In genomic region chr15:101250331-101250730, GRCh38 we compare ENCODE assay signal across 8 cellular contexts. TPM values are rescaled to one million over a fixed set of nuclear protein-coding genes. Genes with fewer than 3 reads are reported as not detected.
DNase-seq lines count a peak whose midpoint lies in the region; ATAC-seq and TF ChIP-seq lines count a peak whose summit lies in the region.

No MANE protein-coding gene starts in this region.

- TF ChIP-seq CTCF in Caco-2 (IDR thresholded peaks at IDR 0.05; ENCODE audit: insufficient read depth in 1 of 2, low read depth in 1 of 2, low read length in 1 of 2, severe bottlenecking in 1 of 2, unreplicated experiment in 1 of 2) (no peak), brain microvascular endothelial cell (IDR thresholded peaks at IDR 0.05; ENCODE audit: low read depth, low read length, missing control alignments) (no peak), left lung (IDR thresholded peaks at IDR 0.05) (no peak), transverse colon (IDR thresholded peaks at IDR 0.05) (no peak)

- no peaks in the 10 kb centered on the region for H3K27me3 ChIP-seq in Caco-2 (replicated peaks; ENCODE audit: control insufficient read depth, insufficient read depth, low read length)
- no peaks in the 10 kb centered on the region for H3K27me3 ChIP-seq in brain microvascular endothelial cell (replicated peaks)
- no peaks in the 10 kb centered on the region for H3K27me3 ChIP-seq in left lung
- H3K27me3 ChIP-seq in transverse colon: no peaks in the 10 kb centered on the region

- peaks cover 17% of the 10 kb centered on the region for H3K4me1 ChIP-seq in Caco-2
- peaks cover 27 to 71% of the 10 kb centered on the region in 2 donors for H3K4me1 ChIP-seq in left lung
- H3K4me1 ChIP-seq in transverse colon: peaks cover 10 to 56% (median 30%) of the 10 kb centered on the region in 4 donors

- H3K27ac Mint-ChIP-seq in Caco-2 (ENCODE audit: unreplicated experiment): no peak overlapping the region

- H3K36me3 ChIP-seq in Caco-2 (ENCODE audit: control insufficient read depth, insufficient read depth, low read length): no peaks in the 10 kb centered on the region
- peaks cover 2% of the 10 kb centered on the region for H3K36me3 ChIP-seq in brain microvascular endothelial cell (replicated peaks)
- H3K36me3 ChIP-seq in left lung: no peaks in the 10 kb centered on the region
- H3K36me3 ChIP-seq in transverse colon: no peaks in the 10 kb centered on the region

- peak overlapping the region; percentile 70 for H3K4me3 Mint-ChIP-seq in Caco-2 (ENCODE audit: unreplicated experiment)

- H3K9me3 Mint-ChIP-seq in Caco-2 (ENCODE audit: unreplicated experiment): no peaks in the 10 kb centered on the region

- peaks cover 9% of the 10 kb centered on the region for H3K4me1 Mint-ChIP-seq in Caco-2 (ENCODE audit: low read depth, unreplicated experiment)

- no peak for TF ChIP-seq EP300 in transverse colon (IDR thresholded peaks at IDR 0.05; ENCODE audit: low read depth)

- no peak for TF ChIP-seq POLR2A in transverse colon (IDR thresholded peaks at IDR 0.05)

- intact Hi-C loops in Caco-2 (cut with micrococcal nuclease; ENCODE audit: unreplicated experiment): no loop called here
- intact Hi-C loops in left lung (cut with DNase I): loop anchor here in 1 of 2 donors (10.0 kb wide), 2 partner anchors 166 to 236 kb away; no protein-coding TSS in a partner anchor
- intact Hi-C loops in transverse colon (cut with DNase I; ENCODE audit: low total_unique reads): no loop called here

- ATAC-seq in left lung (no peak), GM21360 (IDR thresholded peaks at IDR 0.05; ENCODE audit: unreplicated experiment) (no peak), GM18858 (IDR thresholded peaks at IDR 0.05; ENCODE audit: unreplicated experiment) (no peak)

- WGBS in transverse colon (ENCODE audit: low coverage in 1 of 2), 2 donors: 12 to 20% methylated on average over 1 to 4 of the region's 4 CpGs

- peaks cover 4% of the 10 kb centered on the region for H3K36me3 Mint-ChIP-seq in Caco-2 (ENCODE audit: insufficient read depth, unreplicated experiment)

- H3K27ac ChIP-seq in brain microvascular endothelial cell (peak overlapping the region; percentile 70), left lung (peak overlapping the region; percentile 75 to 84), transverse colon (peak overlapping the region; percentile 77 to 84 (median 80))

- no peaks in the 10 kb centered on the region for H3K27me3 Mint-ChIP-seq in Caco-2 (ENCODE audit: insufficient read depth, unreplicated experiment)

- CTCF ChIA-PET in Caco-2 (lab: Charles Lee): no interaction called here

- in situ Hi-C loops in brain microvascular endothelial cell (cut with HindIII; ENCODE audit: low pct_ligation_motif_present, low sequenced_read_pairs): loop anchor here (10.0 kb wide), 1 partner anchor 226 kb away; no protein-coding TSS in a partner anchor
- in situ Hi-C loops in transverse colon (cut with MboI; ENCODE audit: low pct_ligation_motif_present in 1 of 4, low pct_unique_long_range_greater_than_20kb in 1 of 4, low sequenced_read_pairs in 3 of 4): loop anchor here (10.0 to 25.0 kb wide), 4 partner anchors 166 to 613 kb away; partner anchors contain the start of gene LRRK1 (in 4 of the 4)

- H3K4me3 ChIP-seq in Caco-2 (ENCODE audit: low read depth, low read length) (peak overlapping the region; percentile 88), brain microvascular endothelial cell (ENCODE audit: low read depth, low read length) (peak overlapping the region; percentile 82), left lung (peak overlapping the region; percentile 61 to 89), transverse colon (peak overlapping the region; percentile 56 to 87 (median 69))

- BruUV-seq in Caco-2 (replicated peaks; lab: Mats Ljungman, UMichigan): no TSS peak

- no peaks in the 10 kb centered on the region for H3K9me3 ChIP-seq in Caco-2
- H3K9me3 ChIP-seq in left lung: no peaks in the 10 kb centered on the region
- H3K9me3 ChIP-seq in transverse colon: no peaks in the 10 kb centered on the region

- POLR2A ChIA-PET in Caco-2 (lab: Charles Lee): no interaction called here

- no peak for DNase-seq in Caco-2
- peak; percentile 73 for DNase-seq in LHCN-M2 (ENCODE audit: low read depth)
- DNase-seq in brain microvascular endothelial cell: peak; percentile 49
- no peak for DNase-seq in left lung
- no peak for DNase-seq in transverse colon
- no peak for DNase-seq in stimulated activated CD4-positive, alpha-beta T cell treated with anti-CD3 and anti-CD28 coated beads, Interleukin-12 subunit alpha, Interleukin-12 subunit beta, amount 100 ng/mL, for 4 hours

RNA-seq across cellular contexts. Expression of gene CHSY1, which starts 1.5 kb away (rescaled TPM):
- 17.5 and 18.7 TPM in 2 replicates for total RNA-seq in Caco-2 (2022)
- 20.5 and 21.8 TPM in 2 replicates for total RNA-seq in LHCN-M2 (2014; rRNA removed)
- 10.1 TPM for polyA plus RNA-seq in LHCN-M2 (2012)
- 10 to 100 TPM; 33.3 to 34.6 TPM for total RNA-seq in left lung
- 10 to 100 TPM in 2 of 4 donors, 1 to 10 TPM in 2; 4.0 to 33.7 (median 11.8) TPM for total RNA-seq in transverse colon

RNA-seq across cellular contexts. Expression of gene SELENOS, which starts 27.0 kb away (rescaled TPM):
- total RNA-seq in Caco-2 (2022) (69.7 and 71.3 TPM in 2 replicates), LHCN-M2 (2014; rRNA removed) (58.7 and 73.5 TPM in 2 replicates), left lung (10 to 100 TPM; 62.8 to 78.7 TPM), transverse colon (100 to 1,000 TPM in 3 of 4 donors, 10 to 100 TPM in 1; 24.9 to 128 (median 120) TPM)
- polyA plus RNA-seq in LHCN-M2 (2012): 56.2 TPM

RNA-seq across cellular contexts. Expression of gene SNRPA1, which starts 44.7 kb away (rescaled TPM):
- total RNA-seq in Caco-2 (2022): 123 and 132 TPM in 2 replicates
- total RNA-seq in LHCN-M2 (2014; rRNA removed): 25.1 and 25.4 TPM in 2 replicates
- 42.7 TPM for polyA plus RNA-seq in LHCN-M2 (2012)
- total RNA-seq in left lung: 10 to 100 TPM; 34.4 to 49.9 TPM
- 10 to 100 TPM in 3 of 4 donors, 1 to 10 TPM in 1; 7.8 to 54.0 (median 25.8) TPM for total RNA-seq in transverse colon

Comparison
In these comparisons a context has a peak if more than half of its experiments do, and no peak if none do; other contexts are left out.
1. DNase-seq: peak in LHCN-M2 (single experiment) and brain microvascular endothelial cell (single experiment); none in Caco-2 (0 of 2), left lung (0 of 2), transverse colon (single experiment) and stimulated activated CD4-positive, alpha-beta T cell treated with anti-CD3 and anti-CD28 coated beads, Interleukin-12 subunit alpha, Interleukin-12 subunit beta, amount 100 ng/mL, for 4 hours (single experiment).
2. Peak in every context shown above with its lines, with median percentiles within 50 percentile points of each other: H3K4me3 ChIP-seq and H3K27ac ChIP-seq.